1 cellular context compared by ENCODE assay signal in the genomic region with DNA sequence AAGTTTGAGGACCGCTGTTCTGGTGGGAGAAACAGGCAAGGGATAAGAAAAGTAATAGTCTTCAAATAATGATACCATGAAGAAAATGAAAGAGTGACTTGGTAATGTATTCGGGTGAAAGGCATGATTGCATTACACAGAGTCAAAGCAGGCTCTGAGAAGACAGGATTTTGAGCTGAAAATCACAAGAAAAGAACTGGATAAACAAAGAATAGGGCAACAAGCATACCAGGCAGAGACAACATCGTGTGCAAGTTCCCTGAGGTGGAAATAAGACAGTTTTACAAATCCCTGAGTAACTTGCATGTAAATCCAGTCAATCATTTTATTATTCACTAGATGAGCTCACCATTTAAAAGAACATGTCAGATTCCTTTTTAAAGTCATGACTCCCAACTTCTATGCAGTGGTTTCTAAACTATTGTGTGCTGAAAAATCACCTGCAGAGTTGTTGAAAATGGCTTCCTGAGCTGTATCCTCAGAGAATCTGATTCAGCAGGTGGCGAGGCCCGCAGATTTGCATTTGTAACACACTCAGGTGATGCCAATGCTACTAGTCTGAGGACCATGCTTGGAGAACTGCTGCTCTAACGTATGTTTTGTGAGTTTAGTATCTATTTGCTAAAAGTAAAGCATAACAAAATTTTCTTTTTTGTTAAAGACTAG.
TF ChIP-seq lines count a peak whose summit lies in the region.

No MANE protein-coding gene starts in this region.

TF ChIP-seq in H1, 55 proteins besides CTCF, POLR2A, EP300 and RAD21:
- TF ChIP-seq CHD2 (IDR thresholded peaks at IDR 0.05; ENCODE audit: low read length) (no peak), TCF12 (IDR thresholded peaks at IDR 0.05; ENCODE audit: low read depth, low read length) (0 out of 2 replicates have a peak, but pooled peaks have one; percentile 26), SP1 (IDR thresholded peaks at IDR 0.05; ENCODE audit: low read depth, low read length) (0 out of 2 replicates have a peak, but pooled peaks have one; percentile 16), MAFK (IDR thresholded peaks at IDR 0.05; ENCODE audit: low read depth, low read length) (peak; percentile 41; the same call in 1 of the 2 replicates), BRCA1 (IDR thresholded peaks at IDR 0.05; ENCODE audit: low read depth, low read length) (no peak), HDAC2 (IDR thresholded peaks at IDR 0.05; ENCODE audit: borderline replicate concordance in 1 of 2, low read depth in 2 of 2, low read length in 2 of 2) (peak in 1 of 2 experiments; percentile 59; a peak in 1 of 4 replicates), YY1 (IDR thresholded peaks at IDR 0.05; ENCODE audit: low read depth, low read length) (peak; percentile 87)
- TF ChIP-seq, protein P1, sequence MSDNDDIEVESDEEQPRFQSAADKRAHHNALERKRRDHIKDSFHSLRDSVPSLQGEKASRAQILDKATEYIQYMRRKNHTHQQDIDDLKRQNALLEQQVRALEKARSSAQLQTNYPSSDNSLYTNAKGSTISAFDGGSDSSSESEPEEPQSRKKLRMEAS (IDR thresholded peaks at IDR 0.05) = peak; percentile 54
- TF ChIP-seq, protein P2, sequence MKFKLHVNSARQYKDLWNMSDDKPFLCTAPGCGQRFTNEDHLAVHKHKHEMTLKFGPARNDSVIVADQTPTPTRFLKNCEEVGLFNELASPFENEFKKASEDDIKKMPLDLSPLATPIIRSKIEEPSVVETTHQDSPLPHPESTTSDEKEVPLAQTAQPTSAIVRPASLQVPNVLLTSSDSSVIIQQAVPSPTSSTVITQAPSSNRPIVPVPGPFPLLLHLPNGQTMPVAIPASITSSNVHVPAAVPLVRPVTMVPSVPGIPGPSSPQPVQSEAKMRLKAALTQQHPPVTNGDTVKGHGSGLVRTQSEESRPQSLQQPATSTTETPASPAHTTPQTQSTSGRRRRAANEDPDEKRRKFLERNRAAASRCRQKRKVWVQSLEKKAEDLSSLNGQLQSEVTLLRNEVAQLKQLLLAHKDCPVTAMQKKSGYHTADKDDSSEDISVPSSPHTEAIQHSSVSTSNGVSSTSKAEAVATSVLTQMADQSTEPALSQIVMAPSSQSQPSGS (IDR thresholded peaks at IDR 0.05; ENCODE audit: low read length) = no peak
